In the genomic region with DNA sequence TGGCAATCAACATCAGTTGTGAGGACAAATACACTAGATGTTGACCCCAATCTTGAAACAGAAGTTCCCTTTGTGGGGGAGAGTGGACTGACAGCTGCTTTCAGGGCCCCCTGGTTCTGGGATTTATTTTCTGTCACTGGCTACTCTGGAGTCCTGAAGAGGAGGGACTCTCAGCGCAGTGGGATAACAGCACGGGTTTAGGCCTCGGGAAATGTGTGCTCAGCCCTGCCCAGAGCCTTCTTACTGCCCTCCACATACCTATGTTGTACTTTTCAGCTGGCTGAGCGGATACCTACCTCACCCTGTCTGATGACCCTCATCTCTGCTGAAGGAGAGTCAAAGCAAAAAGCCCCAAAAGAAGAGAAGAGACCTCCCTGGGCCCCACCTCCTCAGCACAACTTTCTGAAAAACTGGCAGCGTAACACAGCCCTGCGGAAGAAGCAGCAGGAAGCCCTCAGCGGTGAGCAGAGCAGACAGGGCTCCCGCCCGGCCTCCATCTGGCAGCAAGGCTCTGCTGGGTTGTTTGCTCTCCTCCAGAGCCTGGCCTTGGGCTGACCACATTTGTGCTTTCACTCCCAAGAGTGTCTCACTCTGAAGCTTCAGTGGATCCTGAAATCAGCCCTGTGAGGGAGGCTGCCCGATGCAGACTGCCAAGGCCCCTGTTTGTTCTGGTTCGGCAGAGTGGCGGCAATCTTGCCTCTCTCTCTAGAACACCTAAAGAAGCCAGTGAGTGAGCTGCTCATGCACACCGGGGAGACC, we compare ENCODE assay signal across 1 cellular context.
TF ChIP-seq lines count a peak whose summit lies in the region.

No MANE protein-coding gene starts in this region.

TF ChIP-seq in GM23338, 12 proteins besides CTCF, POLR2A, EP300 and RAD21 (continued from another document):
- TF ChIP-seq, protein P1, sequence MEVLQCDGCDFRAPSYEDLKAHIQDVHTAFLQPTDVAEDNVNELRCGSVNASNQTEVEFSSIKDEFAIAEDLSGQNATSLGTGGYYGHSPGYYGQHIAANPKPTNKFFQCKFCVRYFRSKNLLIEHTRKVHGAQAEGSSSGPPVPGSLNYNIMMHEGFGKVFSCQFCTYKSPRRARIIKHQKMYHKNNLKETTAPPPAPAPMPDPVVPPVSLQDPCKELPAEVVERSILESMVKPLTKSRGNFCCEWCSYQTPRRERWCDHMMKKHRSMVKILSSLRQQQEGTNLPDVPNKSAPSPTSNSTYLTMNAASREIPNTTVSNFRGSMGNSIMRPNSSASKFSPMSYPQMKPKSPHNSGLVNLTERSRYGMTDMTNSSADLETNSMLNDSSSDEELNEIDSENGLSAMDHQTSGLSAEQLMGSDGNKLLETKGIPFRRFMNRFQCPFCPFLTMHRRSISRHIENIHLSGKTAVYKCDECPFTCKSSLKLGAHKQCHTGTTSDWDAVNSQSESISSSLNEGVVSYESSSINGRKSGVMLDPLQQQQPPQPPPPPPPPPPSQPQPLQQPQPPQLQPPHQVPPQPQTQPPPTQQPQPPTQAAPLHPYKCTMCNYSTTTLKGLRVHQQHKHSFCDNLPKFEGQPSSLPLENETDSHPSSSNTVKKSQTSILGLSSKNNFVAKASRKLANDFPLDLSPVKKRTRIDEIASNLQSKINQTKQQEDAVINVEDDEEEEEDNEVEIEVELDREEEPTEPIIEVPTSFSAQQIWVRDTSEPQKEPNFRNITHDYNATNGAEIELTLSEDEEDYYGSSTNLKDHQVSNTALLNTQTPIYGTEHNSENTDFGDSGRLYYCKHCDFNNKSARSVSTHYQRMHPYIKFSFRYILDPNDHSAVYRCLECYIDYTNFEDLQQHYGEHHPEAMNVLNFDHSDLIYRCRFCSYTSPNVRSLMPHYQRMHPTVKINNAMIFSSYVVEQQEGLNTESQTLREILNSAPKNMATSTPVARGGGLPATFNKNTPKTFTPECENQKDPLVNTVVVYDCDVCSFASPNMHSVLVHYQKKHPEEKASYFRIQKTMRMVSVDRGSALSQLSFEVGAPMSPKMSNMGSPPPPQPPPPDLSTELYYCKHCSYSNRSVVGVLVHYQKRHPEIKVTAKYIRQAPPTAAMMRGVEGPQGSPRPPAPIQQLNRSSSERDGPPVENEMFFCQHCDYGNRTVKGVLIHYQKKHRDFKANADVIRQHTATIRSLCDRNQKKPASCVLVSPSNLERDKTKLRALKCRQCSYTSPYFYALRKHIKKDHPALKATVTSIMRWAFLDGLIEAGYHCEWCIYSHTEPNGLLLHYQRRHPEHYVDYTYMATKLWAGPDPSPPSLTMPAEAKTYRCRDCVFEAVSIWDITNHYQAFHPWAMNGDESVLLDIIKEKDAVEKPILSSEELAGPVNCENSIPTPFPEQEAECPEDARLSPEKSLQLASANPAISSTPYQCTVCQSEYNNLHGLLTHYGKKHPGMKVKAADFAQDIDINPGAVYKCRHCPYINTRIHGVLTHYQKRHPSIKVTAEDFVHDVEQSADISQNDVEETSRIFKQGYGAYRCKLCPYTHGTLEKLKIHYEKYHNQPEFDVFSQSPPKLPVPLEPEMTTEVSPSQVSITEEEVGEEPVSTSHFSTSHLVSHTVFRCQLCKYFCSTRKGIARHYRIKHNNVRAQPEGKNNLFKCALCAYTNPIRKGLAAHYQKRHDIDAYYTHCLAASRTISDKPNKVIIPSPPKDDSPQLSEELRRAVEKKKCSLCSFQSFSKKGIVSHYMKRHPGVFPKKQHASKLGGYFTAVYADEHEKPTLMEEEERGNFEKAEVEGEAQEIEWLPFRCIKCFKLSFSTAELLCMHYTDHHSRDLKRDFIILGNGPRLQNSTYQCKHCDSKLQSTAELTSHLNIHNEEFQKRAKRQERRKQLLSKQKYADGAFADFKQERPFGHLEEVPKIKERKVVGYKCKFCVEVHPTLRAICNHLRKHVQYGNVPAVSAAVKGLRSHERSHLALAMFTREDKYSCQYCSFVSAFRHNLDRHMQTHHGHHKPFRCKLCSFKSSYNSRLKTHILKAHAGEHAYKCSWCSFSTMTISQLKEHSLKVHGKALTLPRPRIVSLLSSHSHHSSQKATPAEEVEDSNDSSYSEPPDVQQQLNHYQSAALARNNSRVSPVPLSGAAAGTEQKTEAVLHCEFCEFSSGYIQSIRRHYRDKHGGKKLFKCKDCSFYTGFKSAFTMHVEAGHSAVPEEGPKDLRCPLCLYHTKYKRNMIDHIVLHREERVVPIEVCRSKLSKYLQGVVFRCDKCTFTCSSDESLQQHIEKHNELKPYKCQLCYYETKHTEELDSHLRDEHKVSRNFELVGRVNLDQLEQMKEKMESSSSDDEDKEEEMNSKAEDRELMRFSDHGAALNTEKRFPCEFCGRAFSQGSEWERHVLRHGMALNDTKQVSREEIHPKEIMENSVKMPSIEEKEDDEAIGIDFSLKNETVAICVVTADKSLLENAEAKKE (CRISPR knock-in tag; IDR thresholded peaks at IDR 0.05) = no peak
- no peak for TF ChIP-seq STAT1 (IDR thresholded peaks at IDR 0.05; ENCODE audit: unreplicated experiment)
